8 cellular contexts compared by ENCODE assay signal in the genomic region with DNA sequence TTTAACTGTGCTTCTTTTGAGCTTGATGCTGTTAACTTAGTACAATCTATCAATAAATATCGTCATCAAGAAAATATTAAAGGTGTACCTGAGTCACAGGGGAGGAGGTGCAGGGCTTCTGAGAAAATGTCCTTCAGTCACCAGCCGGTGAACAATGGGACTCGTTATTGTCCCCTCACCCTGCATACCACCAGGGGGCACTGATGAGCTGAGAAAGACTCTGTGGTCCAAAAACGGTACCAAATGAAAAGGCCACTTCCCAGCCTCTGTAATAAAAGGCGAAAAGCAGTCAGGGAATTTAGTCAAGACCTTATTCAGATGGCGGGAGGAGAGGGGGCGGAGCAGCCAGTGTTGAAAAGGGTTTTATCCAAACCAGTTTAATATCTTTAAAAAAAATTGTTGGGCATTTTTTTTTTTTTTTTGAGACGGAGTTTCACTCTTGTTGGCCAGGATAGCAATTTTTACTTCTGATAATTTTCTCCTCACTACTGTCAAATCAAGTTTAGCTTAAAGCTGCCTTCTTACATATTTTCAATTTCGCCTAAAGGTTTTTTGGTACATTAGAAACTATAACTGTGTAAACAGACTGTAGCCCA.
DNase-seq lines count a peak whose midpoint lies in the region; ATAC-seq and TF ChIP-seq lines count a peak whose summit lies in the region.

No MANE protein-coding gene starts in this region.

- no peak overlapping the region for H4K8ac ChIP-seq in neuronal stem cell (ENCODE audit: low read depth, low read length)

- no peaks in the 10 kb centered on the region for H3K4me1 Mint-ChIP-seq in immature natural killer cell

- H3K79me1 ChIP-seq in neuronal stem cell (ENCODE audit: low read depth, low read length), result no peaks in the 10 kb centered on the region

- no peak overlapping the region for H4K91ac ChIP-seq in neuronal stem cell (ENCODE audit: low read depth, low read length, poor library complexity)

- H3K36me3 ChIP-seq in neuronal stem cell (replicated peaks in 1 of 2; ENCODE audit: control insufficient read depth in 2 of 2, insufficient read depth in 2 of 2, low read length in 2 of 2) (no peaks in the 10 kb centered on the region), aorta (ENCODE audit: control insufficient read depth in 1 of 2, insufficient read depth in 2 of 2, low read length in 1 of 2) (no peaks in the 10 kb centered on the region)

- no peak overlapping the region for H3K23ac ChIP-seq in neuronal stem cell (ENCODE audit: low read depth, low read length, poor library complexity)

- H3K18ac ChIP-seq in neuronal stem cell (ENCODE audit: low read length), result no peak overlapping the region

- no CpG with 5 or more reads among the region's 9 CpGs for WGBS in neuronal stem cell (ENCODE audit: extremely low coverage in 2 of 2, insufficient read length in 2 of 2, insufficient replicate concordance in 1 of 2), 2 donors
- 31 to 34% methylated on average over 9 of the region's 9 CpGs for WGBS in aorta, 2 donors

- no peak overlapping the region for H3K4me3 Mint-ChIP-seq in immature natural killer cell

- no peak overlapping the region for H3K14ac ChIP-seq in neuronal stem cell (ENCODE audit: low read length)

- no peaks in the 10 kb centered on the region for H3K36me3 Mint-ChIP-seq in immature natural killer cell

- H3K27ac ChIP-seq in neuronal stem cell (replicated peaks; ENCODE audit: low read length), result no peak overlapping the region
- no peak overlapping the region for H3K27ac ChIP-seq in aorta (ENCODE audit: low read depth in 1 of 2, low read length in 2 of 2)

- H2BK15ac ChIP-seq in neuronal stem cell (ENCODE audit: low read length), result no peak overlapping the region

- no peak overlapping the region for H3K4ac ChIP-seq in neuronal stem cell (ENCODE audit: low read length)

- peaks cover 0 to 2% (median 0%) of the 10 kb centered on the region in 3 donors for H3K27me3 Mint-ChIP-seq in immature natural killer cell (ENCODE audit: low read depth in 3 of 3)

- H3K27me3 ChIP-seq in neuronal stem cell (ENCODE audit: control insufficient read depth in 3 of 3, insufficient read depth in 3 of 3, low read depth in 1 of 3, low read length in 3 of 3) (no peaks in the 10 kb centered on the region), aorta (ENCODE audit: control insufficient read depth in 1 of 2, insufficient read depth in 2 of 2, low read length in 1 of 2) (no peaks in the 10 kb centered on the region)

- H3K4me1 ChIP-seq in neuronal stem cell (ENCODE audit: control insufficient read depth in 2 of 2, insufficient read depth in 1 of 2, low read depth in 1 of 2, low read length in 2 of 2), result no peaks in the 10 kb centered on the region
- H3K4me1 ChIP-seq in aorta (ENCODE audit: control insufficient read depth in 1 of 2, insufficient read depth in 2 of 2, low read length in 2 of 2), result no peaks in the 10 kb centered on the region

- no peak overlapping the region for H3K27ac Mint-ChIP-seq in immature natural killer cell

- no peak overlapping the region for H3K9ac ChIP-seq in neuronal stem cell (ENCODE audit: low read depth, low read length, poor library complexity)

- peak; percentile 78 for DNase-seq in D341Med (ENCODE audit: low spot score)
- peak; percentile 3 for DNase-seq in LNCaP clone FGC (ENCODE audit: low read depth)
- peak; percentile 1 for DNase-seq in T-helper 9 cell
- DNase-seq in erythroblast (lab: John Stamatoyannopoulos, UW), result peak; percentile 32 to 60
- DNase-seq in neuronal stem cell (ENCODE audit: low spot score), result peak; percentile 52
- no peak for DNase-seq in aorta
- no peak for DNase-seq in immature natural killer cell

- H2BK12ac ChIP-seq in neuronal stem cell (ENCODE audit: low read length), result no peak overlapping the region

- H3K9me3 Mint-ChIP-seq in immature natural killer cell, result peaks cover 0 to 3% (median 0%) of the 10 kb centered on the region in 6 donors

- H2BK120ac ChIP-seq in neuronal stem cell (ENCODE audit: low read depth, low read length), result no peak overlapping the region

- intact Hi-C loops in aorta (cut with DNase I), result no loop called here

- H3K9me3 ChIP-seq in neuronal stem cell (replicated peaks in 1 of 2; ENCODE audit: control insufficient read depth in 2 of 2, insufficient read depth in 1 of 2, low read depth in 1 of 2, low read length in 2 of 2), result peaks cover 0 to 3% of the 10 kb centered on the region in 2 donors
- no peaks in the 10 kb centered on the region for H3K9me3 ChIP-seq in aorta (ENCODE audit: control insufficient read depth, low read length)

- no peak overlapping the region for H2AFZ ChIP-seq in neuronal stem cell (ENCODE audit: low read length)

- no peak overlapping the region for H2BK5ac ChIP-seq in neuronal stem cell (ENCODE audit: low read length)

- peak; percentile 89 for TF ChIP-seq CTCF in LNCaP clone FGC (IDR thresholded peaks at IDR 0.05; ENCODE audit: control insufficient read depth, extremely low read depth, insufficient read depth)

- H3K4me2 ChIP-seq in neuronal stem cell (ENCODE audit: insufficient read depth, low read length, poor library complexity, severe bottlenecking), result no peak overlapping the region

- no peak overlapping the region for H2AK5ac ChIP-seq in neuronal stem cell (ENCODE audit: low read depth, low read length)

- ATAC-seq in GM18907 (IDR thresholded peaks at IDR 0.05; ENCODE audit: unreplicated experiment) (peak; percentile 77), aorta (ENCODE audit: low FRiP score) (peak; percentile 62)

- no peak for TF ChIP-seq POLR2A in erythroblast (IDR thresholded peaks at IDR 0.05; ENCODE audit: low read length)

- H3K4me3 ChIP-seq in LNCaP clone FGC (ENCODE audit: low read depth, low read length) (no peak overlapping the region), neuronal stem cell (ENCODE audit: low read length in 2 of 2) (no peak overlapping the region), aorta (ENCODE audit: low read length in 2 of 2) (no peak overlapping the region)

Comparison
In these comparisons a context has a peak if more than half of its experiments do, and no peak if none do; other contexts are left out.
1. DNase-seq: peak in D341Med (single experiment), LNCaP clone FGC (single experiment), T-helper 9 cell (single experiment), erythroblast (2 of 2) and neuronal stem cell (single experiment); none in aorta (0 of 2) and immature natural killer cell (0 of 3).